ENCODE assay signal across 8 cellular contexts in genomic region chr5:10724799-10725507, GRCh38. TPM values are rescaled to one million over a fixed set of nuclear protein-coding genes. Genes with fewer than 3 reads are reported as not detected.
A peak's percentile ranks its signal among the peaks of the same experiment; 100 is the strongest.
DNase-seq lines count a peak whose midpoint lies in the region; ATAC-seq and TF ChIP-seq lines count a peak whose summit lies in the region.

No MANE protein-coding gene starts in this region.

- peak overlapping the region in 1 of 4 donors; percentile 37 for H3K4me3 ChIP-seq in adrenal gland
- peak overlapping the region in 1 of 2 donors; percentile 20 for H3K4me3 ChIP-seq in right atrium auricular region
- peak overlapping the region; percentile 15 for H3K4me3 ChIP-seq in suprapubic skin

- WGBS in adrenal gland, 4 donors, result 47 to 62% (median 55%) methylated on average over 13 to 16 of the region's 16 CpGs
- 40% methylated on average over 13 of the region's 16 CpGs for WGBS in suprapubic skin

- intact Hi-C loops in adrenal gland (cut with DNase I), result no loop called here

- no peak overlapping the region for H3K27ac Mint-ChIP-seq in natural killer cell treated with Interleukin-12 subunit alpha and Interleukin-12 subunit beta and Interleukin-15 and Interleukin-18, amount 100 ng/mL, for 72 hours

- no peaks in the 10 kb centered on the region for H3K27me3 ChIP-seq in adrenal gland
- H3K27me3 ChIP-seq in right atrium auricular region, result no peaks in the 10 kb centered on the region
- no peaks in the 10 kb centered on the region for H3K27me3 ChIP-seq in suprapubic skin

- no peaks in the 10 kb centered on the region for H3K27me3 Mint-ChIP-seq in natural killer cell treated with Interleukin-12 subunit alpha and Interleukin-12 subunit beta and Interleukin-15 and Interleukin-18, amount 100 ng/mL, for 72 hours

- peaks cover 45 to 51% of the 10 kb centered on the region in 2 donors for H3K4me1 Mint-ChIP-seq in natural killer cell treated with Interleukin-12 subunit alpha and Interleukin-12 subunit beta and Interleukin-15 and Interleukin-18, amount 100 ng/mL, for 72 hours (ENCODE audit: low read depth in 2 of 2)

- no peak overlapping the region for H3K4me3 Mint-ChIP-seq in natural killer cell treated with Interleukin-12 subunit alpha and Interleukin-12 subunit beta and Interleukin-15 and Interleukin-18, amount 100 ng/mL, for 72 hours

- no peak for ATAC-seq in GM18517 (IDR thresholded peaks at IDR 0.05; ENCODE audit: unreplicated experiment)
- no peak for ATAC-seq in natural killer cell treated with Interleukin-12 subunit alpha and Interleukin-12 subunit beta and Interleukin-15 and Interleukin-18, amount 100 ng/mL, for 72 hours

- H3K4me1 ChIP-seq in adrenal gland (replicated peaks in 1 of 2) (peaks cover 19 to 26% of the 10 kb centered on the region in 2 donors), right atrium auricular region (peaks cover 0 to 48% of the 10 kb centered on the region in 2 donors), suprapubic skin (peaks cover 39% of the 10 kb centered on the region)

- TF ChIP-seq EP300 in suprapubic skin (IDR thresholded peaks at IDR 0.05), result no peak

- no peaks in the 10 kb centered on the region for H3K9me3 Mint-ChIP-seq in natural killer cell treated with Interleukin-12 subunit alpha and Interleukin-12 subunit beta and Interleukin-15 and Interleukin-18, amount 100 ng/mL, for 72 hours

- H3K36me3 Mint-ChIP-seq in natural killer cell treated with Interleukin-12 subunit alpha and Interleukin-12 subunit beta and Interleukin-15 and Interleukin-18, amount 100 ng/mL, for 72 hours, result no peaks in the 10 kb centered on the region

- no peaks in the 10 kb centered on the region for H3K9me3 ChIP-seq in adrenal gland (replicated peaks in 1 of 3)
- no peaks in the 10 kb centered on the region for H3K9me3 ChIP-seq in right atrium auricular region
- no peaks in the 10 kb centered on the region for H3K9me3 ChIP-seq in suprapubic skin

- TF ChIP-seq POLR2A in adrenal gland (IDR thresholded peaks at IDR 0.05) (peak in 1 of 2 donors; percentile 70), suprapubic skin (IDR thresholded peaks at IDR 0.05) (no peak)

- H3K36me3 ChIP-seq in adrenal gland (replicated peaks in 1 of 2), result no peaks in the 10 kb centered on the region
- peaks cover 3% of the 10 kb centered on the region for H3K36me3 ChIP-seq in right atrium auricular region
- no peaks in the 10 kb centered on the region for H3K36me3 ChIP-seq in suprapubic skin

- TF ChIP-seq CTCF in adrenal gland (IDR thresholded peaks at IDR 0.05), result peak in 4 of 6 experiments; percentile 11 to 25 (median 18)
- TF ChIP-seq CTCF in right atrium auricular region (IDR thresholded peaks at IDR 0.05), result peak in 1 of 2 donors; percentile 54
- TF ChIP-seq CTCF in suprapubic skin (IDR thresholded peaks at IDR 0.05), result peak in 1 of 2 donors; percentile 27

- H3K27ac ChIP-seq in adrenal gland, result peak overlapping the region; percentile 69 to 97 (median 84)
- H3K27ac ChIP-seq in right atrium auricular region, result peak overlapping the region; percentile 79 to 88
- H3K27ac ChIP-seq in suprapubic skin, result peak overlapping the region; percentile 81

- DNase-seq in HS-5 (ENCODE audit: low read depth) (peak; percentile 85), adrenal gland (peak; percentile 54 to 81 (median 68)), right atrium auricular region (ENCODE audit: low spot score) (peak; percentile 80), suprapubic skin (ENCODE audit: low spot score in 2 of 2) (no peak), AML-193 (lab: John Stamatoyannopoulos, UW) (no peak)
- no peak for DNase-seq in activated effector memory CD4-positive, alpha-beta T cell treated with anti-CD3 and anti-CD28 coated beads, Interleukin-2, amount 50 U/mL, for 16 hours
- DNase-seq in natural killer cell treated with Interleukin-12 subunit alpha and Interleukin-12 subunit beta and Interleukin-15 and Interleukin-18, amount 100 ng/mL, for 72 hours (ENCODE audit: low spot score), result no peak

RNA-seq across cellular contexts. Expression of gene DAP, which starts 36.1 kb away (rescaled TPM):
- 100 to 1,000 TPM in 5 of 8 donors, 10 to 100 TPM in 3; 47.9 to 197 (median 125) TPM for total RNA-seq in adrenal gland
- 100 to 1,000 TPM in 1 of 3 donors, 10 to 100 TPM in 2; 65.5 to 122 (median 68.4) TPM for polyA plus RNA-seq in adrenal gland
- total RNA-seq in right atrium auricular region, result 10 to 100 TPM; 34.6 to 65.8 TPM
- 10 to 100 TPM; 37.8 to 71.7 (median 56.4) TPM for total RNA-seq in suprapubic skin
- total RNA-seq in natural killer cell treated with Interleukin-12 subunit alpha and Interleukin-12 subunit beta and Interleukin-15 and Interleukin-18, amount 100 ng/mL, for 72 hours, result 10 to 100 TPM; 80.1 to 84.3 TPM

Comparison
In these comparisons a context has a peak if more than half of its experiments do, and no peak if none do; other contexts are left out.
1. DNase-seq: peak in HS-5 (single experiment), adrenal gland (7 of 7) and right atrium auricular region (single experiment); none in suprapubic skin (0 of 2), AML-193 (0 of 2), activated effector memory CD4-positive, alpha-beta T cell treated with anti-CD3 and anti-CD28 coated beads, Interleukin-2, amount 50 U/mL, for 16 hours (single experiment) and natural killer cell treated with Interleukin-12 subunit alpha and Interleukin-12 subunit beta and Interleukin-15 and Interleukin-18, amount 100 ng/mL, for 72 hours (single experiment).
2. Peak in every context shown above with its lines, with median percentiles within 50 percentile points of each other: H3K27ac ChIP-seq.